Comparison of ENCODE assay signal across 11 cellular contexts in genomic region chr17:17725853-17726720, GRCh38. TPM values are rescaled to one million over a fixed set of nuclear protein-coding genes. Genes with fewer than 3 reads are reported as not detected.
DNase-seq lines count a peak whose midpoint lies in the region; ATAC-seq and TF ChIP-seq lines count a peak whose summit lies in the region.
"Had no signal": no experiment of that assay in that cellular context is flagged by ENCODE, and none has a peak within 500 bp of the region (broad histone marks: within the 10 kb centered on the region; RNA-seq: fewer than 3 reads in every experiment).

No MANE protein-coding gene starts in this region.

- H2AK5ac ChIP-seq in trophoblast cell (ENCODE audit: low read length), result no peak overlapping the region

- no peaks in the 10 kb centered on the region for H3K36me3 ChIP-seq in ES-I3 (ENCODE audit: insufficient read depth, low read length)
- H3K36me3 ChIP-seq in fibroblast of lung (ENCODE audit: control insufficient read depth, insufficient read depth, low read length), result peaks cover 4% of the 10 kb centered on the region
- H3K36me3 ChIP-seq in trophoblast cell (ENCODE audit: control insufficient read depth in 1 of 2, insufficient read depth in 2 of 2, low read length in 2 of 2), result peaks cover 5 to 6% of the 10 kb centered on the region in 2 experiments

- H2BK5ac ChIP-seq in trophoblast cell (ENCODE audit: low read depth, low read length, poor library complexity), result no peak overlapping the region

- H3K23ac ChIP-seq in trophoblast cell (ENCODE audit: low read length), result no peak overlapping the region

- WGBS in trophoblast cell (ENCODE audit: extremely low coverage, insufficient coverage, insufficient read length), result no CpG with 5 or more reads among the region's 9 CpGs

- ATAC-seq in HG03457 (IDR thresholded peaks at IDR 0.05; ENCODE audit: unreplicated experiment), result no peak

- H3K18ac ChIP-seq in trophoblast cell (ENCODE audit: low read length), result peak overlapping the region; percentile 14

- H3K9ac ChIP-seq in ES-I3 (ENCODE audit: low read depth, low read length) (peak overlapping the region; percentile 40; the same call in 1 of the 2 replicates), fibroblast of lung (ENCODE audit: insufficient read depth, low read length) (no peak overlapping the region), trophoblast cell (ENCODE audit: low read length) (no peak overlapping the region)

- no peak for TF ChIP-seq CTCF in fibroblast of lung (conservative IDR thresholded peaks at IDR 0.05 in 1 of 2, IDR thresholded peaks at IDR 0.05 in 1 of 2; ENCODE audit: low read depth in 1 of 2, low read length in 2 of 2)

- H2BK120ac ChIP-seq in trophoblast cell (ENCODE audit: insufficient read depth, low read length, poor library complexity), result no peak overlapping the region

- peak; percentile 41 for DNase-seq in NOMO-1 treated with dmso at 0.1 percent for 144 hours (lab: John Stamatoyannopoulos, UW; ENCODE audit: unreplicated experiment)
- DNase-seq in fibroblast of lung (ENCODE audit: low read depth in 2 of 2), result no peak
- DNase-seq in trophoblast cell, result no peak
- no peak for DNase-seq in DMS53 treated with DMSO at 0.1 percent for 48 hours (lab: John Stamatoyannopoulos, UW; ENCODE audit: unreplicated experiment)
- DNase-seq in stimulated activated naive CD4-positive, alpha-beta T cell treated with Interleukin-2 at 50 U/mL for 16 hours (lab: John Stamatoyannopoulos, UW), result no peak
- no peak for DNase-seq in SIG-M5 treated with dmso at 0.1 percent for 504 hours (lab: John Stamatoyannopoulos, UW; ENCODE audit: unreplicated experiment)
- DNase-seq: activated B cell treated with CpG ODN at 0.5 μM for 24 hours; activated naive CD4-positive, alpha-beta T cell treated with anti-CD3 and anti-CD28 coated beads for 36 hours; KG1 had no signal

- H4K20me1 ChIP-seq in fibroblast of lung (ENCODE audit: control insufficient read depth, extremely low read depth, insufficient read depth, low read length), result no peaks in the 10 kb centered on the region

- H3K79me1 ChIP-seq in trophoblast cell (ENCODE audit: low read length), result peaks cover 19% of the 10 kb centered on the region

- H4K8ac ChIP-seq in trophoblast cell (ENCODE audit: low read depth, low read length), result peak overlapping the region; percentile 34

- no peak overlapping the region for H4K91ac ChIP-seq in trophoblast cell (ENCODE audit: low read depth, low read length)

- peaks cover 33% of the 10 kb centered on the region for H3K79me2 ChIP-seq in fibroblast of lung (ENCODE audit: control insufficient read depth, insufficient read depth, low read length)
- H3K79me2 ChIP-seq in trophoblast cell (ENCODE audit: control insufficient read depth, insufficient read depth, low read length, poor library complexity), result peaks cover 2% of the 10 kb centered on the region

- H3K4me2 ChIP-seq in fibroblast of lung (ENCODE audit: extremely low read depth, insufficient read depth, low read length) (peak overlapping the region; percentile 35), trophoblast cell (ENCODE audit: low read length) (no peak overlapping the region)

- H3K4me1 ChIP-seq in ES-I3 (ENCODE audit: insufficient read depth, low read length) (peaks cover 22% of the 10 kb centered on the region; the same call in 1 of the 2 replicates), fibroblast of lung (ENCODE audit: control insufficient read depth, extremely low read depth, insufficient read depth, low read length) (peaks cover 11% of the 10 kb centered on the region), trophoblast cell (ENCODE audit: control insufficient read depth in 1 of 2, insufficient read depth in 2 of 2, low read length in 2 of 2) (peaks cover 34 to 35% of the 10 kb centered on the region in 2 experiments)

- H3K4ac ChIP-seq in trophoblast cell (ENCODE audit: low read depth, low read length), result peak overlapping the region; percentile 28

- H3K27me3 ChIP-seq in fibroblast of lung (ENCODE audit: control insufficient read depth, insufficient read depth, low read length), result no peaks in the 10 kb centered on the region
- peaks cover 8% of the 10 kb centered on the region for H3K27me3 ChIP-seq in trophoblast cell (ENCODE audit: insufficient read depth, low read length)

- H2AFZ ChIP-seq in fibroblast of lung (ENCODE audit: low read length) (no peak overlapping the region), trophoblast cell (ENCODE audit: insufficient read depth, low read length, poor library complexity) (no peak overlapping the region)

- H3K9me3 ChIP-seq in ES-I3 (ENCODE audit: control insufficient read depth, insufficient read depth, low read length) (no peaks in the 10 kb centered on the region), fibroblast of lung (ENCODE audit: control insufficient read depth, insufficient read depth, low read depth, low read length) (no peaks in the 10 kb centered on the region), trophoblast cell (ENCODE audit: insufficient read depth, low read depth, low read length) (peaks cover 2% of the 10 kb centered on the region)

- H2BK12ac ChIP-seq in trophoblast cell (ENCODE audit: low read length), result no peak overlapping the region

- H3K27ac ChIP-seq in fibroblast of lung (ENCODE audit: insufficient read depth, low read length) (no peak overlapping the region), trophoblast cell (ENCODE audit: low read depth, low read length) (no peak overlapping the region)

- H3K4me3 ChIP-seq in fibroblast of lung (replicated peaks in 1 of 4; ENCODE audit: control extremely low read depth in 1 of 4, insufficient read depth in 1 of 4, low read depth in 3 of 4, low read length in 4 of 4), result no peak overlapping the region
- H3K4me3 ChIP-seq in trophoblast cell (ENCODE audit: low read depth, low read length), result no peak overlapping the region

- H3K14ac ChIP-seq in trophoblast cell (ENCODE audit: low read length), result no peak overlapping the region

- no peak overlapping the region for H4K12ac ChIP-seq in trophoblast cell (ENCODE audit: low read depth, low read length)

RNA-seq across cellular contexts. Expression of gene RAI1, which starts 44.8 kb away (rescaled TPM):
- total RNA-seq in fibroblast of lung, result 4.1 and 6.6 TPM in 2 replicates
- polyA plus RNA-seq in fibroblast of lung, result 2.1 TPM in 2 replicates
- 10.3 and 10.4 TPM in 2 replicates for polyA plus RNA-seq in fibroblast of lung (2012)
- 9.3 and 9.7 TPM in 2 replicates for polyA minus RNA-seq in fibroblast of lung (ENCODE audit: low replicate concordance)
- polyA plus RNA-seq in trophoblast cell (2013), result 16.7 and 17.4 TPM in 2 replicates
